Comparison of ENCODE assay signal across 29 cellular contexts in genomic region chr1:178484698-178485225, GRCh38. TPM values are rescaled to one million over a fixed set of nuclear protein-coding genes. Genes with fewer than 3 reads are reported as not detected.
"Had no signal": no experiment of that assay in that cellular context is flagged by ENCODE, and none has a peak within 500 bp of the region (broad histone marks: within the 10 kb centered on the region; RNA-seq: fewer than 3 reads in every experiment).

No MANE protein-coding gene starts in this region.

- ATAC-seq: activated naive CD4-positive, alpha-beta T cell treated with anti-CD3 and anti-CD28 coated beads, Interleukin-2, amount 50 U/mL, for 72 hours; activated T-helper 17 cell treated with anti-CD3 and anti-CD28 coated beads, Interleukin-2, amount 50 U/mL, for 72 hours; left lung; natural killer cell treated with Interleukin-12 subunit alpha and Interleukin-12 subunit beta and Interleukin-15 and Interleukin-18, amount 100 ng/mL, for 72 hours; psoas muscle; right cardiac atrium had no signal

- FAIRE-seq: TTC549 had no signal

- H3K36me3 ChIP-seq: breast epithelium, colonic mucosa, neutrophil, ovary, suprapubic skin, WERI-Rb-1 had no signal

- H3K4me1 ChIP-seq: breast epithelium, colonic mucosa had no signal

- DNase-seq: activated CD4-positive, alpha-beta T cell treated with anti-CD3 and anti-CD28 coated beads, Interleukin-2, amount 50 U/mL, for 4 hours; activated CD8-positive, alpha-beta memory T cell treated with anti-CD3 and anti-CD28 coated beads for 24 hours; activated CD8-positive, alpha-beta memory T cell treated with anti-CD3 and anti-CD28 coated beads, Interleukin-2, amount 50 U/mL, for 4 hours; activated T-cell treated with anti-CD3 and anti-CD28 coated beads, Interleukin-2, amount 50 U/mL, for 24 hours; colonic mucosa; foreskin melanocyte; glutamatergic neuron; hippocampal formation; left lung; ovary; psoas muscle; right cardiac atrium; stimulated activated CD4-positive, alpha-beta T cell treated with anti-CD3 and anti-CD28 coated beads, Interleukin-12 subunit alpha, Interleukin-12 subunit beta, amount 100 ng/mL, for 4 hours; stomach; T-helper 1 cell; WERI-Rb-1 had no signal

- H3K9me3 ChIP-seq: breast epithelium, colonic mucosa, left lung, neutrophil, ovary, psoas muscle, stomach, suprapubic skin, tibial nerve had no signal

- H3K27ac ChIP-seq: colonic mucosa, left lung, neutrophil, ovary, psoas muscle, stomach, suprapubic skin, WERI-Rb-1 had no signal

- H3K4me3 ChIP-seq: breast epithelium, colonic mucosa, left lung, lung, ovary, psoas muscle, stomach, suprapubic skin, tibial nerve had no signal

- H3K27me3 ChIP-seq: breast epithelium, colonic mucosa, neutrophil, ovary had no signal

RNA-seq across cellular contexts. Expression of gene CLEC20A, which starts 12.0 kb away (rescaled TPM):
- total RNA-seq: activated naive CD4-positive, alpha-beta T cell treated with anti-CD3 and anti-CD28 coated beads, Interleukin-2, amount 50 U/mL, for 72 hours; activated T-helper 17 cell treated with anti-CD3 and anti-CD28 coated beads, Interleukin-2, amount 50 U/mL, for 72 hours; breast epithelium; colonic mucosa; left lung; lung; mesothelial cell of epicardium; natural killer cell treated with Interleukin-12 subunit alpha and Interleukin-12 subunit beta and Interleukin-15 and Interleukin-18, amount 100 ng/mL, for 72 hours; ovary; skeletal muscle tissue; stomach; suprapubic skin had no signal
- polyA plus RNA-seq: adipose tissue, ovary, psoas muscle had no signal

RNA-seq across cellular contexts. Expression of gene TEX35, which starts 28.1 kb away (rescaled TPM):
- total RNA-seq: activated naive CD4-positive, alpha-beta T cell treated with anti-CD3 and anti-CD28 coated beads, Interleukin-2, amount 50 U/mL, for 72 hours; activated T-helper 17 cell treated with anti-CD3 and anti-CD28 coated beads, Interleukin-2, amount 50 U/mL, for 72 hours; breast epithelium; colonic mucosa; left lung; lung; mesothelial cell of epicardium; natural killer cell treated with Interleukin-12 subunit alpha and Interleukin-12 subunit beta and Interleukin-15 and Interleukin-18, amount 100 ng/mL, for 72 hours; ovary; psoas muscle; skeletal muscle tissue; stomach had no signal
- polyA plus RNA-seq: lung, ovary, psoas muscle, urinary bladder had no signal
